In genomic region chr12:110583137-110584059, GRCh38 we compare ENCODE assay signal across 8 cellular contexts. TPM values are rescaled to one million over a fixed set of nuclear protein-coding genes. Genes with fewer than 3 reads are reported as not detected.
DNase-seq lines count a peak whose midpoint lies in the region; ATAC-seq and TF ChIP-seq lines count a peak whose summit lies in the region.

A gene with protein sequence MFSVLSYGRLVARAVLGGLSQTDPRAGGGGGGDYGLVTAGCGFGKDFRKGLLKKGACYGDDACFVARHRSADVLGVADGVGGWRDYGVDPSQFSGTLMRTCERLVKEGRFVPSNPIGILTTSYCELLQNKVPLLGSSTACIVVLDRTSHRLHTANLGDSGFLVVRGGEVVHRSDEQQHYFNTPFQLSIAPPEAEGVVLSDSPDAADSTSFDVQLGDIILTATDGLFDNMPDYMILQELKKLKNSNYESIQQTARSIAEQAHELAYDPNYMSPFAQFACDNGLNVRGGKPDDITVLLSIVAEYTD (minus strand): TSS chr12:110583318. CDS start chr12:110583031, 287 bp downstream.

- peak in 2 of 3 donors; percentile 40 to 68 for TF ChIP-seq POLR2A in spleen (IDR thresholded peaks at IDR 0.05)

- intact Hi-C loops in spleen (cut with DNase I; ENCODE audit: low total_unique reads), result loop anchor here (2.0 kb wide), 1 partner anchor 27 kb away; no protein-coding TSS in a partner anchor

- H3K27me3 ChIP-seq in spleen (replicated peaks in 1 of 7), result no peaks in the 10 kb centered on the region

- H3K4me3 ChIP-seq in AG09309 (ENCODE audit: control insufficient read depth, low read depth, low read length) (peak within 1 kb of the TSS; percentile 77), spleen (peak within 1 kb of the TSS; percentile 84 to 98 (median 88))

- peaks cover 48 to 78% (median 65%) of the 10 kb centered on the region in 6 donors for H3K4me1 ChIP-seq in spleen

- H3K36me3 ChIP-seq in spleen, result no peaks in the 10 kb centered on the region

- TF ChIP-seq CTCF in AG09309 (IDR thresholded peaks at IDR 0.05; ENCODE audit: control insufficient read depth, insufficient read depth, low read depth, low read length, missing control alignments) (no peak), spleen (IDR thresholded peaks at IDR 0.05 in 8 of 11, conservative IDR thresholded peaks at IDR 0.05 in 3 of 11) (no peak)

- ATAC-seq in GM19025 (IDR thresholded peaks at IDR 0.05; ENCODE audit: low read depth, unreplicated experiment) (peak; percentile 86), HG03342 (IDR thresholded peaks at IDR 0.05; ENCODE audit: unreplicated experiment) (peak; percentile 82)

- peak; percentile 83 for DNase-seq in AG09309 (ENCODE audit: low read depth)
- DNase-seq in NCI-H446 (lab: John Stamatoyannopoulos, UW), result peak; percentile 92 to 98
- DNase-seq in activated CD4-positive, CD25-positive, alpha-beta regulatory T cell treated with anti-CD3 and anti-CD28 coated beads, Interleukin-2, amount 50 U/mL, for 16 hours (ENCODE audit: low read depth, low spot score), result peak; percentile 95
- peak; percentile 92 for DNase-seq in central memory CD4-positive, alpha-beta T cell
- peak; percentile 99 for DNase-seq in inferior parietal cortex (ENCODE audit: extremely low spot score)
- peak; percentile 100 for DNase-seq in spleen

- H3K27ac ChIP-seq in spleen, result peak within 1 kb of the TSS; percentile 55 to 96 (median 92)

- no peaks in the 10 kb centered on the region for H3K9me3 ChIP-seq in spleen

- WGBS in spleen, 5 donors, result 4 to 11% (median 7%) methylated on average over 14 to 52 of the region's 52 CpGs

RNA-seq across cellular contexts. Expression of the gene that starts here (rescaled TPM):
- 10 to 100 TPM; 20.1 to 27.3 (median 26.5) TPM for total RNA-seq in spleen
- 1 to 10 TPM; 7.5 to 9.9 (median 8.3) TPM for polyA plus RNA-seq in spleen

Comparison
In these comparisons a context has a peak if more than half of its experiments do, and no peak if none do; other contexts are left out.
1. Peak in every context shown above with its lines: DNase-seq, ATAC-seq, H3K4me3 ChIP-seq and H3K27ac ChIP-seq.